Comparison of ENCODE assay signal across 1 cellular context in genomic region chr18:32219431-32219830, GRCh38.
TF ChIP-seq lines count a peak whose summit lies in the region.

No MANE protein-coding gene starts in this region.

TF ChIP-seq in H1, 55 proteins besides CTCF, POLR2A, EP300 and RAD21:
- no peak for TF ChIP-seq USF2 (IDR thresholded peaks at IDR 0.05; ENCODE audit: low read length)
